In the genomic region with DNA sequence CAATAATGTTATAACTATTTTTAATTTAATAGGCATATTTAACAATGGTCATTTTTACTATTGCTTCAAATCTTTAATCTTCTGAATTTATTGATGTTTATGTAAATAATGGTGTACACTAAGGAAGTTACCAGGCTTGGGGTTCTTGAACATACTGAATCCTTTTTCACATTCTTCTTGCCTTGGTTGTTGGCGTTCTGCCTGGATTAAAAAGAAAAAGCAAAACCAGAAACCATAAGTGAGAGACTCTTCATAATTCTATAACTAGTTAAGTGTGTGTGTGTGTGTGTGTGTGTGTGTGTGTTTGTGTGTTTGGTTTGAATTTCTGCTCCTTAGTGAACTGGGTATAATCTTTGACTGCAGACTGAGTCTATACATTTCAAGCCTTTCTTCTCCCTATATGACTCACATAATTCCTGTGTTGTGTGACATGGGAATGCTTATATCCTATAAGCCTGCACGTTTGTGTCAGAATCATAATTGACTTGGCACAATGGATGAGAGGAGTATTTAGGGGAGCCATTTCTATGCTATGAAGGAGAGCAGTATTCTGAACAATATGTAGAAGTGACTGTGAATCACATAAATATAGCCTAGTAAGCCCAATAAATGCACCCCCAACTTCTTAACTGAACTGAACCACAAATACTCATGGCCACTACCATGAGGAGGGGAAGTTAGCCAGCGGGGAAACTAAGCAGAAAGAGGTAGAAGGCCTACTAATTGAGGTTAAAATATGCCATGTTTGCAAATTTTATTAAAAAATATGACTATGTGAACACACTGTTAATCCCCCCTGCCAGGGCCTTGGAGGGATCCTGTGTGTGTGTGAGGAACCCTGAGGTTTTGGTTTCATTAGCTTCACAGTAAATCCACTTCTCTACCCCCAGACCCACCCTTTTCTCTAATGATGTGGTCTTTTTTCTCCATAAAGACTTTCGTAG, we compare ENCODE assay signal across 34 cellular contexts.
DNase-seq lines count a peak whose midpoint lies in the region; ATAC-seq, FAIRE-seq and TF ChIP-seq lines count a peak whose summit lies in the region.
"Had no signal": no experiment of that assay in that cellular context is flagged by ENCODE, and none has a peak within 500 bp of the region (broad histone marks: within the 10 kb centered on the region; RNA-seq: fewer than 3 reads in every experiment).

No MANE protein-coding gene starts in this region.

- no peak for FAIRE-seq in A549 (lab: Jason Lieb, UNC)
- no peak for FAIRE-seq in K562 (lab: Jason Lieb, UNC)
- FAIRE-seq: GM12891 had no signal

- H3K36me3 Mint-ChIP-seq in HFFc6 (ENCODE audit: low read depth) = peaks cover 18% of the 10 kb centered on the region
- H3K36me3 Mint-ChIP-seq: activated naive CD8-positive, alpha-beta T cell; naive B cell had no signal

- TF ChIP-seq EP300 in A549 (IDR thresholded peaks at IDR 0.05) = no peak
- TF ChIP-seq EP300 in K562 (IDR thresholded peaks at IDR 0.05; ENCODE audit: low read length) = no peak

- H3K9me1 ChIP-seq in K562 (ENCODE audit: control insufficient read depth, insufficient read depth, low read length) = no peaks in the 10 kb centered on the region

- DNase-seq in A549 (ENCODE audit: low read depth in 1 of 2, low spot score in 1 of 2) (no peak), HFFc6 (no peak), K562 (ENCODE audit: extremely low read depth in 1 of 4, low spot score in 3 of 4) (no peak), foreskin keratinocyte (no peak), A172 (ENCODE audit: low spot score) (no peak), DMS79 treated with DMSO at 0.1 percent for 48 hours (lab: John Stamatoyannopoulos, UW) (no peak), NCI-H2171 (lab: John Stamatoyannopoulos, UW) (no peak)
- DNase-seq in activated naive CD4-positive, alpha-beta T cell (lab: John Stamatoyannopoulos, UW) = no peak
- DNase-seq: activated CD4-positive, alpha-beta T cell treated with anti-CD3 and anti-CD28 coated beads, Interleukin-2, amount 50 U/mL, for 48 hours; activated CD8-positive, alpha-beta memory T cell treated with anti-CD3 and anti-CD28 coated beads, Interleukin-2, amount 50 U/mL, for 4 hours; BE2C; colonic mucosa; effector memory CD8-positive, alpha-beta T cell; esophagus squamous epithelium; H7; heart right ventricle; mesendoderm; MM.1S; naive B cell; NCI-H1417 treated with DMSO at 0.1 percent for 48 hours; NCI-H2081 treated with DMSO at 0.1 percent for 48 hours; nucleus accumbens; OCI-M1; psoas muscle; stimulated activated CD8-positive, alpha-beta memory T cell treated with anti-CD3 and anti-CD28 coated beads, Interleukin-4, amount 100 ng/mL, for 48 hours; SW 1271; T1000 had no signal

- intact Hi-C loops in K562 (cut with micrococcal nuclease) = no loop called here

- ATAC-seq in A549 (no peak), K562 (no peak), foreskin keratinocyte (peak; percentile 75)
- ATAC-seq: effector memory CD8-positive, alpha-beta T cell; heart right ventricle; left lobe of liver; psoas muscle; Right ventricle myocardium inferior; WTC11 had no signal

- no peaks in the 10 kb centered on the region; the same call in 1 of the 2 replicates for H3K27me3 Mint-ChIP-seq in HFFc6 (ENCODE audit: insufficient read depth)
- H3K27me3 Mint-ChIP-seq: effector memory CD8-positive, alpha-beta T cell; naive B cell; type B pancreatic cell had no signal

- H3K27ac ChIP-seq in A549 (no peak overlapping the region), K562 (ENCODE audit: extremely low read depth, low read depth, low read length) (no peak overlapping the region), foreskin keratinocyte (no peak overlapping the region)
- H3K27ac ChIP-seq: colonic mucosa, esophagus squamous epithelium, heart right ventricle, psoas muscle had no signal

- H3K9me3 ChIP-seq in A549 = no peaks in the 10 kb centered on the region
- H3K9me3 ChIP-seq in K562 (replicated peaks; ENCODE audit: control insufficient read depth, insufficient read depth, low read depth, low read length) = no peaks in the 10 kb centered on the region
- H3K9me3 ChIP-seq: BE2C, colonic mucosa, psoas muscle had no signal

- no peaks in the 10 kb centered on the region for H4K20me1 ChIP-seq in K562 (replicated peaks; ENCODE audit: control insufficient read depth, insufficient read depth, low read length)

- H3K4me3 ChIP-seq in A549 (no peak overlapping the region), K562 (no peak overlapping the region)
- H3K4me3 ChIP-seq: colonic mucosa, esophagus squamous epithelium, heart right ventricle, psoas muscle had no signal

- no peak overlapping the region for H3K9ac ChIP-seq in K562 (ENCODE audit: insufficient read depth in 1 of 2, low read depth in 2 of 2, low read length in 2 of 2)

- H3K4me1 Mint-ChIP-seq in HFFc6 (ENCODE audit: low read depth) = peaks cover 30% of the 10 kb centered on the region
- H3K4me1 Mint-ChIP-seq: naive B cell had no signal

- in situ Hi-C loops in K562 (cut with MboI) = no loop called here

- H3K27me3 ChIP-seq in K562 (ENCODE audit: control insufficient read depth in 2 of 2, insufficient read depth in 2 of 2, low read length in 2 of 2) (no peaks in the 10 kb centered on the region), foreskin keratinocyte (no peaks in the 10 kb centered on the region)
- H3K27me3 ChIP-seq: BE2C, colonic mucosa, esophagus squamous epithelium, heart right ventricle had no signal

- TF ChIP-seq RAD21 in A549 (conservative IDR thresholded peaks at IDR 0.05 in 1 of 2, IDR thresholded peaks at IDR 0.05 in 1 of 2) (no peak), K562 (CRISPR knock-in tag; conservative IDR thresholded peaks at IDR 0.05 in 1 of 2, IDR thresholded peaks at IDR 0.05 in 1 of 2) (no peak)

- no TSS peak for BruUV-seq in K562 (replicated peaks; lab: Mats Ljungman, UMichigan)

- H3K9me3 Mint-ChIP-seq in HFFc6 = peaks cover 15% of the 10 kb centered on the region
- H3K9me3 Mint-ChIP-seq: effector memory CD8-positive, alpha-beta T cell had no signal

- H3K4me3 Mint-ChIP-seq in HFFc6 = no peak overlapping the region
- H3K4me3 Mint-ChIP-seq: activated naive CD8-positive, alpha-beta T cell; brain; effector memory CD8-positive, alpha-beta T cell; naive B cell; type B pancreatic cell; WTC11 had no signal

- CTCF ChIA-PET in A549 (lab: Yijun Ruan, JAX) (no interaction called here), K562 (lab: Yijun Ruan, JAX; ENCODE audit: low intra/inter-chr PET ratio) (no interaction called here)

- H3K79me2 ChIP-seq in K562 (ENCODE audit: control insufficient read depth, insufficient read depth, low read length) = no peaks in the 10 kb centered on the region

- 63% methylated on average over 4 of the region's 4 CpGs for WGBS in A549 (ENCODE audit: missing lambda C conversion rate)
- WGBS in K562 (ENCODE audit: insufficient coverage, low coverage, missing lambda C conversion rate) = 1% methylated on average over 4 of the region's 4 CpGs

- no peak overlapping the region for H2AFZ ChIP-seq in K562 (ENCODE audit: low read depth, low read length)

- POLR2A ChIA-PET in A549 (lab: Yijun Ruan, JAX) (no interaction called here), K562 (lab: Yijun Ruan, JAX) (no interaction called here)

- 0 out of 2 replicates have a peak overlapping the region, but pooled peaks have one; percentile 21 for H3K27ac Mint-ChIP-seq in HFFc6
- H3K27ac Mint-ChIP-seq: activated naive CD8-positive, alpha-beta T cell; brain; effector memory CD8-positive, alpha-beta T cell; naive B cell; type B pancreatic cell; WTC11 had no signal

- no peak for TF ChIP-seq CTCF in A549 (IDR thresholded peaks at IDR 0.05)
- no peak for TF ChIP-seq CTCF in HFFc6 (IDR thresholded peaks at IDR 0.05)
- no peak for TF ChIP-seq CTCF in K562 (IDR thresholded peaks at IDR 0.05 in 2 of 3, conservative IDR thresholded peaks at IDR 0.05 in 1 of 3; ENCODE audit: insufficient read depth in 2 of 3, low read depth in 1 of 3, low read length in 3 of 3)
- TF ChIP-seq CTCF in foreskin keratinocyte (conservative IDR thresholded peaks at IDR 0.05) = no peak

- TF ChIP-seq POLR2A in A549 (IDR thresholded peaks at IDR 0.05; ENCODE audit: low read length) = no peak
- no peak for TF ChIP-seq POLR2A in K562 (conservative IDR thresholded peaks at IDR 0.05)

- peaks cover 13% of the 10 kb centered on the region; the same call in 2 of the 3 replicates for H3K4me1 ChIP-seq in A549
- no peaks in the 10 kb centered on the region for H3K4me1 ChIP-seq in K562 (replicated peaks in 1 of 2; ENCODE audit: control insufficient read depth in 2 of 2, insufficient read depth in 2 of 2, low read length in 2 of 2)
- peaks cover 4% of the 10 kb centered on the region for H3K4me1 ChIP-seq in foreskin keratinocyte
- H3K4me1 ChIP-seq: colonic mucosa, esophagus squamous epithelium, heart right ventricle, psoas muscle had no signal

- H3K36me3 ChIP-seq in K562 (ENCODE audit: control insufficient read depth, insufficient read depth, low read length) = no peaks in the 10 kb centered on the region
- H3K36me3 ChIP-seq: BE2C, colonic mucosa, esophagus squamous epithelium, heart right ventricle had no signal

- H3K4me2 ChIP-seq in A549 = no peak overlapping the region
- H3K4me2 ChIP-seq in K562 (ENCODE audit: insufficient read depth, low read length) = no peak overlapping the region

TF ChIP-seq in A549, 52 proteins besides CTCF, POLR2A, EP300 and RAD21 (continues in another document):
- peak; percentile 65 for TF ChIP-seq MAFK (IDR thresholded peaks at IDR 0.05; ENCODE audit: partially characterized antibody)
- no peak for TF ChIP-seq CHD2 (IDR thresholded peaks at IDR 0.05; ENCODE audit: low read length, partially characterized antibody)
- no peak for TF ChIP-seq ZFP36 (IDR thresholded peaks at IDR 0.05; ENCODE audit: borderline replicate concordance, partially characterized antibody)

TF ChIP-seq in K562, 482 proteins besides CTCF, POLR2A, EP300 and RAD21:
- TF ChIP-seq FOXK1 (CRISPR knock-in tag; IDR thresholded peaks at IDR 0.05; ENCODE audit: borderline replicate concordance) = no peak
- peak; percentile 10; the same call in 1 of the 2 replicates for TF ChIP-seq ZNF316 (IDR thresholded peaks at IDR 0.05)
- TF ChIP-seq CC2D1A (IDR thresholded peaks at IDR 0.05) = no peak
- TF ChIP-seq FOXA1 (IDR thresholded peaks at IDR 0.05; ENCODE audit: borderline replicate concordance) = no peak
- no peak for TF ChIP-seq L3MBTL2 (IDR thresholded peaks at IDR 0.05)
- TF ChIP-seq, protein P1, sequence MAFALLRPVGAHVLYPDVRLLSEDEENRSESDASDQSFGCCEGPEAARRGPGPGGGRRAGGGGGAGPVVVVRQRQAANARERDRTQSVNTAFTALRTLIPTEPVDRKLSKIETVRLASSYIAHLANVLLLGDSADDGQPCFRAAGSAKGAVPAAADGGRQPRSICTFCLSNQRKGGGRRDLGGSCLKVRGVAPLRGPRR (CRISPR knock-in tag; IDR thresholded peaks at IDR 0.05) = no peak
- no peak for TF ChIP-seq KAT8 (IDR thresholded peaks at IDR 0.05; ENCODE audit: low read depth)
- TF ChIP-seq, protein P2, sequence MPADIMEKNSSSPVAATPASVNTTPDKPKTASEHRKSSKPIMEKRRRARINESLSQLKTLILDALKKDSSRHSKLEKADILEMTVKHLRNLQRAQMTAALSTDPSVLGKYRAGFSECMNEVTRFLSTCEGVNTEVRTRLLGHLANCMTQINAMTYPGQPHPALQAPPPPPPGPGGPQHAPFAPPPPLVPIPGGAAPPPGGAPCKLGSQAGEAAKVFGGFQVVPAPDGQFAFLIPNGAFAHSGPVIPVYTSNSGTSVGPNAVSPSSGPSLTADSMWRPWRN (IDR thresholded peaks at IDR 0.05; ENCODE audit: low read depth) = no peak
- TF ChIP-seq ZNF146 (CRISPR knock-in tag; IDR thresholded peaks at IDR 0.05; ENCODE audit: unreplicated experiment) = no peak

Comparison
In these comparisons a context has a peak if more than half of its experiments do, and no peak if none do; other contexts are left out.
1. Of the 35 proteins assayed by ChIP-seq in both K562 and A549: peak only in K562: none; only in A549: MAFK; in both: none; in neither: 34.